ENCODE assay signal across 17 cellular contexts in genomic region chr21:36038701-36039497, GRCh38. TPM values are rescaled to one million over a fixed set of nuclear protein-coding genes. Genes with fewer than 3 reads are reported as not detected.
A peak's percentile ranks its signal among the peaks of the same experiment; 100 is the strongest.
DNase-seq lines count a peak whose midpoint lies in the region; ATAC-seq and TF ChIP-seq lines count a peak whose summit lies in the region.
"Had no signal": no experiment of that assay in that cellular context is flagged by ENCODE, and none has a peak within 500 bp of the region (broad histone marks: within the 10 kb centered on the region; RNA-seq: fewer than 3 reads in every experiment).

No MANE protein-coding gene starts in this region.

- H3K36me3 ChIP-seq in GM23338 (ENCODE audit: insufficient read depth) (peaks cover 55% of the 10 kb centered on the region), neural cell (ENCODE audit: insufficient read depth, low read length) (no peaks in the 10 kb centered on the region)

- H3K27me3 Mint-ChIP-seq in GM23338 (ENCODE audit: insufficient read depth, low read depth, poor library complexity) = peaks cover 3% of the 10 kb centered on the region
- no peaks in the 10 kb centered on the region for H3K27me3 Mint-ChIP-seq in activated T-helper 17 cell treated with anti-CD3 and anti-CD28 coated beads, Interleukin-2, amount 50 U/mL, for 72 hours
- H3K27me3 Mint-ChIP-seq: CD8-positive, alpha-beta memory T cell had no signal

- H3K9me3 Mint-ChIP-seq in GM23338 = no peaks in the 10 kb centered on the region
- no peaks in the 10 kb centered on the region for H3K9me3 Mint-ChIP-seq in activated T-helper 17 cell treated with anti-CD3 and anti-CD28 coated beads, Interleukin-2, amount 50 U/mL, for 72 hours
- H3K9me3 Mint-ChIP-seq: CD8-positive, alpha-beta memory T cell had no signal

- no peaks in the 10 kb centered on the region for H3K9me2 ChIP-seq in GM23338 (ENCODE audit: insufficient read depth)
- H3K9me2 ChIP-seq in neural cell (ENCODE audit: insufficient read depth, low read length) = no peaks in the 10 kb centered on the region

- H3F3A ChIP-seq in GM23338 (replicated peaks; ENCODE audit: low read depth) (peaks cover 37% of the 10 kb centered on the region), neural cell (ENCODE audit: insufficient read depth, low read length, poor library complexity, severe bottlenecking) (no peaks in the 10 kb centered on the region)

- H3K27ac ChIP-seq in AG04450 (ENCODE audit: low read depth, low read length) (peak overlapping the region; percentile 11), GM23338 (ENCODE audit: low read depth) (peak overlapping the region; percentile 63; the same call in 1 of the 2 replicates), neural cell (ENCODE audit: low read length) (peak overlapping the region; percentile 30)
- H3K27ac ChIP-seq: Peyer's patch had no signal

- H4K20me1 ChIP-seq in GM23338 (replicated peaks; ENCODE audit: insufficient read depth) (peaks cover 7% of the 10 kb centered on the region; the same call in 1 of the 2 replicates), neural cell (ENCODE audit: insufficient read depth) (no peaks in the 10 kb centered on the region)

- H3K4me3 ChIP-seq in AG04450 (ENCODE audit: low read depth, low read length) (no peak overlapping the region), GM23338 (no peak overlapping the region), neural cell (ENCODE audit: low read length) (no peak overlapping the region)
- H3K4me3 ChIP-seq: Peyer's patch had no signal

- POLR2A ChIA-PET in AG04450 (lab: Yijun Ruan, JAX) = no interaction called here

- H3K4me2 ChIP-seq in GM23338 = no peak overlapping the region
- H3K4me2 ChIP-seq in neural cell (ENCODE audit: low read length) = no peak overlapping the region

- H3K9me3 ChIP-seq in AG04450 (ENCODE audit: control insufficient read depth, insufficient read depth, low read length) = no peaks in the 10 kb centered on the region
- no peaks in the 10 kb centered on the region for H3K9me3 ChIP-seq in neural cell (ENCODE audit: low read length)
- H3K9me3 ChIP-seq: Peyer's patch had no signal

- TF ChIP-seq CTCF in AG04450 (IDR thresholded peaks at IDR 0.05; ENCODE audit: low read depth, low read length) (no peak), GM23338 (conservative IDR thresholded peaks at IDR 0.05; ENCODE audit: low read depth in 2 of 2) (no peak), neural cell (IDR thresholded peaks at IDR 0.05; ENCODE audit: poor library complexity, severe bottlenecking) (no peak)

- H3K27me3 ChIP-seq in AG04450 (ENCODE audit: control insufficient read depth, insufficient read depth, low read length) = no peaks in the 10 kb centered on the region
- H3K27me3 ChIP-seq in GM23338 (ENCODE audit: insufficient read depth) = no peaks in the 10 kb centered on the region
- no peaks in the 10 kb centered on the region for H3K27me3 ChIP-seq in neural cell (ENCODE audit: insufficient read depth, low read depth, low read length)
- H3K27me3 ChIP-seq: Peyer's patch had no signal

- TF ChIP-seq EP300 in neural cell (conservative IDR thresholded peaks at IDR 0.05; ENCODE audit: poor library complexity, severe bottlenecking) = no peak

- CTCF ChIA-PET in AG04450 (lab: Charles Lee) = interaction anchor here (1.0 kb wide), 1 partner anchor 11 kb away, joined by 4 read pairs; no protein-coding TSS in a partner anchor

- no peak overlapping the region for H3K27ac Mint-ChIP-seq in GM23338
- H3K27ac Mint-ChIP-seq in activated T-helper 17 cell treated with anti-CD3 and anti-CD28 coated beads, Interleukin-2, amount 50 U/mL, for 72 hours = peak overlapping the region; percentile 50

- H3K4me3 Mint-ChIP-seq in GM23338 = no peak overlapping the region
- no peak overlapping the region for H3K4me3 Mint-ChIP-seq in activated T-helper 17 cell treated with anti-CD3 and anti-CD28 coated beads, Interleukin-2, amount 50 U/mL, for 72 hours
- H3K4me3 Mint-ChIP-seq: CD8-positive, alpha-beta memory T cell had no signal

- H3K79me2 ChIP-seq in GM23338 (replicated peaks; ENCODE audit: insufficient read depth) = peaks cover 8% of the 10 kb centered on the region; the same call in 1 of the 2 replicates
- no peaks in the 10 kb centered on the region for H3K79me2 ChIP-seq in neural cell (replicated peaks; ENCODE audit: insufficient read depth, low read length)

- DNase-seq in AG04450 (ENCODE audit: low read depth, low spot score) = no peak
- DNase-seq in GM23338 (ENCODE audit: low spot score) = no peak
- no peak for DNase-seq in NCI-H2029 (lab: John Stamatoyannopoulos, UW)
- no peak for DNase-seq in SIG-M5 treated with dmso at 0.1 percent for 504 hours (lab: John Stamatoyannopoulos, UW; ENCODE audit: unreplicated experiment)
- DNase-seq in GOT3 (lab: John Stamatoyannopoulos, UW) = no peak
- DNase-seq: CD8-positive, alpha-beta memory T cell; DND-41; GDM1; Kasumi-1; NCI-H187 treated with DMSO at 0.1 percent for 48 hours; NCI-H2171; NCI-H82; Peyer's patch; SHP77 had no signal

- ATAC-seq in GM23338 = no peak
- no peak for ATAC-seq in activated T-helper 17 cell treated with anti-CD3 and anti-CD28 coated beads, Interleukin-2, amount 50 U/mL, for 72 hours (replicated peaks)
- no peak for ATAC-seq in GM18861 (IDR thresholded peaks at IDR 0.05; ENCODE audit: unreplicated experiment)

- peaks cover 16% of the 10 kb centered on the region for H3K4me1 ChIP-seq in GM23338 (ENCODE audit: insufficient read depth)
- H3K4me1 ChIP-seq: Peyer's patch had no signal

- H3K4me1 Mint-ChIP-seq in GM23338 = peaks cover 20% of the 10 kb centered on the region
- H3K4me1 Mint-ChIP-seq in activated T-helper 17 cell treated with anti-CD3 and anti-CD28 coated beads, Interleukin-2, amount 50 U/mL, for 72 hours = no peaks in the 10 kb centered on the region
- H3K4me1 Mint-ChIP-seq: CD8-positive, alpha-beta memory T cell had no signal

- H2AFZ ChIP-seq in GM23338 = no peak overlapping the region
- H2AFZ ChIP-seq in neural cell (ENCODE audit: low read depth, low read length) = no peak overlapping the region

- H3K9ac ChIP-seq in neural cell (ENCODE audit: low read length) = no peak overlapping the region

- H3K36me3 Mint-ChIP-seq in GM23338 (ENCODE audit: low read depth) = peaks cover 85% of the 10 kb centered on the region
- H3K36me3 Mint-ChIP-seq in activated T-helper 17 cell treated with anti-CD3 and anti-CD28 coated beads, Interleukin-2, amount 50 U/mL, for 72 hours (ENCODE audit: low read depth) = peaks cover 84% of the 10 kb centered on the region

- TF ChIP-seq RAD21 in neural cell (conservative IDR thresholded peaks at IDR 0.05) = no peak

TF ChIP-seq in neural cell, 6 proteins besides CTCF, POLR2A, EP300 and RAD21:
- TF ChIP-seq REST (IDR thresholded peaks at IDR 0.05; ENCODE audit: borderline replicate concordance) (no peak), TAF1 (IDR thresholded peaks at IDR 0.05; ENCODE audit: low read depth) (no peak), MXI1 (conservative IDR thresholded peaks at IDR 0.05; ENCODE audit: poor library complexity, severe bottlenecking) (no peak), POLR2AphosphoS5 (IDR thresholded peaks at IDR 0.05) (no peak), EZH2 (IDR thresholded peaks at IDR 0.05; ENCODE audit: borderline replicate concordance, insufficient read depth, low read length, poor library complexity, severe bottlenecking) (no peak), SMC3 (conservative IDR thresholded peaks at IDR 0.05; ENCODE audit: poor library complexity) (no peak)

RNA-seq across cellular contexts. Expression of gene SETD4, which starts 21.4 kb away (rescaled TPM):
- polyA plus RNA-seq in AG04450 (2011; rRNA removed) = 11.5 and 12.2 TPM in 2 replicates
- polyA minus RNA-seq in AG04450 (2011; rRNA and poly(A)+ RNA removed) = 8.7 and 9.3 TPM in 2 replicates
- total RNA-seq in GM23338 (2014; rRNA removed; shearing (Covaris generic)) = 33.8 and 45.1 TPM in 2 replicates
- polyA plus RNA-seq in GM23338 (2016; fragmentation: Nextera tagmentation; extraction: Ambion mirVana) = 32.5 and 33.1 TPM in 2 replicates
- total RNA-seq in activated T-helper 17 cell treated with anti-CD3 and anti-CD28 coated beads, Interleukin-2, amount 50 U/mL, for 72 hours = 10 to 100 TPM; 12.0 to 21.5 TPM
- 64.4 and 65.2 TPM in 2 replicates for polyA plus RNA-seq in neural cell
- 47.5 and 58.0 TPM in 2 replicates for polyA minus RNA-seq in neural cell

RNA-seq across cellular contexts. Expression of gene CBR1, which starts 30.9 kb away (rescaled TPM):
- polyA plus RNA-seq in AG04450 (2011; rRNA removed) (110 and 119 TPM in 2 replicates), GM23338 (2016; fragmentation: Nextera tagmentation; extraction: Ambion mirVana) (273 and 285 TPM in 2 replicates), neural cell (7.8 and 9.2 TPM in 2 replicates)
- 47.3 and 51.9 TPM in 2 replicates for polyA minus RNA-seq in AG04450 (2011; rRNA and poly(A)+ RNA removed)
- 487 and 499 TPM in 2 replicates for total RNA-seq in GM23338 (2014; rRNA removed; shearing (Covaris generic))
- total RNA-seq in activated T-helper 17 cell treated with anti-CD3 and anti-CD28 coated beads, Interleukin-2, amount 50 U/mL, for 72 hours = 10 to 100 TPM; 21.8 to 63.9 TPM
- polyA minus RNA-seq in neural cell = 3.6 and 6.1 TPM in 2 replicates

Comparison
In these comparisons a context has a peak if more than half of its experiments do, and no peak if none do; other contexts are left out.
1. H3K27ac ChIP-seq: peak in every context shown above with its lines; median percentile 63 in GM23338; 30 in neural cell; 11 in AG04450.
2. RNA of gene CBR1, which starts 30.9 kb away (polyA plus RNA-seq): 273 to 285 TPM in GM23338 and 110 to 119 TPM in AG04450; 7.8 to 9.2 TPM in neural cell; every median in the first group is over 10 times any median in the second.